Comparison of ENCODE assay signal across 20 cellular contexts in the genomic region with DNA sequence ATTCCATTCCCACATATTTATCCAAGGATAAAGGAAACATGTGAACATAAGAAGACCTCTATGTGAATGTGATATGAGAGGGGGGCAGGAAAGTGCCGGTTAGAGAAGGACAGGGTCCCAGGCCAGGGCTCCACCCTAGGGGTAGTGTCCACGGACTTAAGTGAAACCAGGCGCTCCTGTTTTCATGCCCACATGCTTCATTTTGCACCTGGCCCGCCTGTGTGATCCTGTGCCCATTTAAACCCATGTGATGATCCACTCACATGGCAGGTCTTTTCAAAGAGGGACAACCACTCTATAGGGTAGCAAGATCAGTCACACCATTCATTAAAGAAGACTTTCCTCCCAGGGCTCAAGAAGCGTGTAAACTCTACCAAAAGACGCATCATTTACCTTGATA.
"Had no signal": no experiment of that assay in that cellular context is flagged by ENCODE, and none has a peak within 500 bp of the region (broad histone marks: within the 10 kb centered on the region; RNA-seq: fewer than 3 reads in every experiment).

No MANE protein-coding gene starts in this region.

- H3K4me3 ChIP-seq: body of pancreas, cardiac muscle cell, hepatocyte, left ventricle myocardium inferior, ovary, psoas muscle, right atrium auricular region, tibial artery had no signal

- H3K27me3 ChIP-seq: body of pancreas, cardiac muscle cell, hepatocyte, ovary, right atrium auricular region, tibial artery had no signal

- H3K4me1 Mint-ChIP-seq: activated CD4-positive, alpha-beta memory T cell treated with anti-CD3 and anti-CD28 coated beads, Interleukin-2, amount 10 ng/mL, durations not matched to agents 7 days and 5 days; activated CD4-positive, alpha-beta T cell treated with anti-CD3 and anti-CD28 coated beads, Interleukin-2, amount 10 ng/mL, durations not matched to agents 24 days and 14 days; stimulated activated naive CD8-positive, alpha-beta T cell treated with anti-CD3 and anti-CD28 coated beads, Interleukin-15, amount 100 ng/mL, for 72 hours had no signal

- H3K36me3 Mint-ChIP-seq: activated naive CD4-positive, alpha-beta T cell treated with anti-CD3 and anti-CD28 coated beads, Interleukin-2, amount 50 U/mL, for 24 hours; naive thymus-derived CD4-positive, alpha-beta T cell had no signal

- H3K9me3 ChIP-seq: body of pancreas, ovary, psoas muscle, right atrium auricular region, tibial artery had no signal

- H3K27ac ChIP-seq: body of pancreas, cardiac muscle cell, hepatocyte, left ventricle myocardium inferior, ovary, psoas muscle, right atrium auricular region had no signal

- H3K4me1 ChIP-seq: body of pancreas, left ventricle myocardium inferior, psoas muscle, right atrium auricular region had no signal

- DNase-seq: activated CD4-positive, alpha-beta memory T cell treated with anti-CD3 and anti-CD28 coated beads, Interleukin-2, amount 10 ng/mL, durations not matched to agents 7 days and 5 days; activated CD4-positive, alpha-beta T cell treated with anti-CD3 and anti-CD28 coated beads, Interleukin-2, amount 10 ng/mL, durations not matched to agents 24 days and 14 days; activated gamma-delta T cell; activated T-cell treated with anti-CD3 and anti-CD28 coated beads, Interleukin-2, amount 50 U/mL, for 72 hours; anterior cingulate cortex; body of pancreas; effector memory CD4-positive, alpha-beta T cell; glutamatergic neuron; left ventricle myocardium inferior; naive thymus-derived CD4-positive, alpha-beta T cell; ovary; psoas muscle; stimulated activated CD4-positive, alpha-beta T cell treated with anti-CD3 and anti-CD28 coated beads, Interleukin-12 subunit alpha, Interleukin-12 subunit beta, amount 100 ng/mL, for 4 hours; stimulated activated naive CD8-positive, alpha-beta T cell treated with anti-CD3 and anti-CD28 coated beads, Interleukin-15, amount 100 ng/mL, for 72 hours; tibial artery had no signal

- H3K27me3 Mint-ChIP-seq: activated CD4-positive, alpha-beta memory T cell treated with anti-CD3 and anti-CD28 coated beads, Interleukin-2, amount 10 ng/mL, durations not matched to agents 7 days and 5 days; activated naive CD4-positive, alpha-beta T cell treated with anti-CD3 and anti-CD28 coated beads, Interleukin-2, amount 50 U/mL, for 24 hours; dendritic cell treated with granulocyte-macrophage colony-stimulating factor and Interleukin-4, amounts not matched to agents 40 ng/mL and 50 ng/mL, for 4 days; naive thymus-derived CD4-positive, alpha-beta T cell; stimulated activated naive CD8-positive, alpha-beta T cell treated with anti-CD3 and anti-CD28 coated beads, Interleukin-15, amount 100 ng/mL, for 72 hours had no signal

- H3K79me2 ChIP-seq: hepatocyte had no signal

- H3K9me3 Mint-ChIP-seq: activated CD4-positive, alpha-beta memory T cell treated with anti-CD3 and anti-CD28 coated beads, Interleukin-2, amount 10 ng/mL, durations not matched to agents 7 days and 5 days; activated CD4-positive, alpha-beta T cell treated with anti-CD3 and anti-CD28 coated beads, Interleukin-2, amount 10 ng/mL, durations not matched to agents 24 days and 14 days; activated naive CD4-positive, alpha-beta T cell treated with anti-CD3 and anti-CD28 coated beads, Interleukin-2, amount 50 U/mL, for 24 hours; activated T-cell treated with anti-CD3 and anti-CD28 coated beads, Interleukin-2, amount 50 U/mL, for 72 hours; dendritic cell treated with granulocyte-macrophage colony-stimulating factor and Interleukin-4, amounts not matched to agents 40 ng/mL and 50 ng/mL, for 4 days; naive thymus-derived CD4-positive, alpha-beta T cell; stimulated activated naive CD8-positive, alpha-beta T cell treated with anti-CD3 and anti-CD28 coated beads, Interleukin-15, amount 100 ng/mL, for 72 hours had no signal

- H3K4me2 ChIP-seq: hepatocyte had no signal

- H3K36me3 ChIP-seq: cardiac muscle cell, left ventricle myocardium inferior, ovary, right atrium auricular region, tibial artery had no signal

- H2AFZ ChIP-seq: hepatocyte had no signal

- H3K4me3 Mint-ChIP-seq: activated CD4-positive, alpha-beta memory T cell treated with anti-CD3 and anti-CD28 coated beads, Interleukin-2, amount 10 ng/mL, durations not matched to agents 7 days and 5 days; activated CD4-positive, alpha-beta T cell treated with anti-CD3 and anti-CD28 coated beads, Interleukin-2, amount 10 ng/mL, durations not matched to agents 24 days and 14 days; activated naive CD4-positive, alpha-beta T cell treated with anti-CD3 and anti-CD28 coated beads, Interleukin-2, amount 50 U/mL, for 24 hours; activated T-cell treated with anti-CD3 and anti-CD28 coated beads, Interleukin-2, amount 50 U/mL, for 72 hours; dendritic cell treated with granulocyte-macrophage colony-stimulating factor and Interleukin-4, amounts not matched to agents 40 ng/mL and 50 ng/mL, for 4 days; naive thymus-derived CD4-positive, alpha-beta T cell; stimulated activated naive CD8-positive, alpha-beta T cell treated with anti-CD3 and anti-CD28 coated beads, Interleukin-15, amount 100 ng/mL, for 72 hours had no signal

- H3K27ac Mint-ChIP-seq: activated CD4-positive, alpha-beta memory T cell treated with anti-CD3 and anti-CD28 coated beads, Interleukin-2, amount 10 ng/mL, durations not matched to agents 7 days and 5 days; activated CD4-positive, alpha-beta T cell treated with anti-CD3 and anti-CD28 coated beads, Interleukin-2, amount 10 ng/mL, durations not matched to agents 24 days and 14 days; activated naive CD4-positive, alpha-beta T cell treated with anti-CD3 and anti-CD28 coated beads, Interleukin-2, amount 50 U/mL, for 24 hours; activated T-cell treated with anti-CD3 and anti-CD28 coated beads, Interleukin-2, amount 50 U/mL, for 72 hours; dendritic cell treated with granulocyte-macrophage colony-stimulating factor and Interleukin-4, amounts not matched to agents 40 ng/mL and 50 ng/mL, for 4 days; naive thymus-derived CD4-positive, alpha-beta T cell; stimulated activated naive CD8-positive, alpha-beta T cell treated with anti-CD3 and anti-CD28 coated beads, Interleukin-15, amount 100 ng/mL, for 72 hours had no signal

- ATAC-seq: activated T-cell treated with anti-CD3 and anti-CD28 coated beads, Interleukin-2, amount 50 U/mL, for 72 hours; body of pancreas; naive thymus-derived CD4-positive, alpha-beta T cell; psoas muscle; stimulated activated naive CD8-positive, alpha-beta T cell treated with anti-CD3 and anti-CD28 coated beads, Interleukin-15, amount 100 ng/mL, for 72 hours had no signal
